In the genomic region with DNA sequence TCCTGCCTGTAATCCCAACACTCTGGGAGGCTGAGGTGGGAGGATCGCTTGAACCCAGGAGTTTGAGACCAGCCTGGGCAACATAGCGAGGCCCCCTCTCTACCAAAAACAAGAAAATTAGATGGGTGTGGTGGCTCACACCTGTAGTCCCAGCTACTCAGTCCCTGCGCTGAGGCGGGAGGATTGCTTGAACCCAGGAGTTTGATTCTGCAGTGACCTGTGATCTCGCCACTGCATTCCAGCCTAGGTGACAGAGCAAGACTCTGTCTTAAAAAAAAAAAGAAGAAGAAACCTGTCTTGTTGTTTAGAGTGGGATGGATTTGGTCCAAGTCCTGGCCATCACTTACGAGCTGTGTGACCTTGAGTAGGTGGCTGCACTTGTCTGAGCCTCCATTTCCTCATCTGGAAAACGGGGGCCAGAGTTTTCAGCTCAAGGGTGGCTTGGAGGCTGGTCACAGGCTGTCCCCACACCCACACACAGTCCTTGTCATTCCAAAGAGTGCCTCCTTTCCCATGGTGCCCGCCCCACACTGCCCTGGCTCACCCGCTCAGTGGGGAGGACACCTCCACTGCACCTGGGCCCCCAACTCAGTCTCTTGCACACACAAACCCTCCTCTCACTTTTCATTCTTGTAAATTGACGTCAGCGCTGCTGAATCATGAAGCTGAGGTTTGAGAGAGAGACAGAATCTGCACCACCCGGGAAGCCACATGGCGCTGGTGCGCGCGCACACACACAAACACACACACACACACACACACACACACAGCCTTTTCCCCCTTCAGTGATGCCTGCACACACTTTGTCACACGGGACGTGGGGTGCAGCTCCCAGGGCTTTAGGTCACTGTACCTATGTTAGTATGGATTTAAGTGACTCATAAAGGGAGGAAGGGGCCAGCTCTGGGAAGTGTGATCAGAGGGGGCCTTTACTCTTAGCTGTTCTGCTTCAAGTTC, we compare ENCODE assay signal across 9 cellular contexts. TPM values are rescaled to one million over a fixed set of nuclear protein-coding genes. Genes with fewer than 3 reads are reported as not detected.
DNase-seq lines count a peak whose midpoint lies in the region; ATAC-seq and TF ChIP-seq lines count a peak whose summit lies in the region.
"Had no signal": no experiment of that assay in that cellular context is flagged by ENCODE, and none has a peak within 500 bp of the region (broad histone marks: within the 10 kb centered on the region; RNA-seq: fewer than 3 reads in every experiment).

No MANE protein-coding gene starts in this region.

- H2AFZ ChIP-seq in GM23338 (no peak overlapping the region), fibroblast of lung (ENCODE audit: low read length) (no peak overlapping the region)

- no peak overlapping the region; the same call in 2 of the 3 replicates for H3K4me3 Mint-ChIP-seq in GM23338

- no peak for ATAC-seq in GM23338
- ATAC-seq in SK-N-SH treated with all-trans-retinoic acid at 6 μM for 48 hours = no peak
- no peak for ATAC-seq in GM21526 (IDR thresholded peaks at IDR 0.05; ENCODE audit: low FRiP score, unreplicated experiment)

- H3K4me3 ChIP-seq in GM23338 (peak overlapping the region; percentile 89), fibroblast of lung (replicated peaks in 1 of 4; ENCODE audit: control extremely low read depth in 1 of 4, insufficient read depth in 1 of 4, low read depth in 3 of 4, low read length in 4 of 4) (peak overlapping the region; percentile 44 to 97 (median 71))

- H3K9me3 ChIP-seq in fibroblast of lung (ENCODE audit: control insufficient read depth, insufficient read depth, low read depth, low read length) = no peaks in the 10 kb centered on the region

- DNase-seq in GM23338 (ENCODE audit: low spot score) (no peak), fibroblast of lung (ENCODE audit: low read depth in 2 of 2) (peak; percentile 85 to 90), cerebellum (ENCODE audit: low spot score) (no peak), NCI-H446 treated with DMSO at 0.1 percent for 48 hours (lab: John Stamatoyannopoulos, UW) (no peak)
- peak; percentile 58 to 59 for DNase-seq in activated CD8-positive, alpha-beta memory T cell treated with anti-CD3 and anti-CD28 coated beads for 1 hour (ENCODE audit: extremely low read depth in 1 of 2, low read depth in 1 of 2)
- DNase-seq in stimulated activated CD8-positive, alpha-beta memory T cell treated with anti-CD3 and anti-CD28 coated beads, Interleukin-4, amount 100 ng/mL, for 1 hour (ENCODE audit: low read depth in 2 of 2, low spot score in 1 of 2) = peak; percentile 45 to 63

- H3K4me2 ChIP-seq in GM23338 (peak overlapping the region; percentile 96; the same call in 1 of the 2 replicates), fibroblast of lung (ENCODE audit: extremely low read depth, insufficient read depth, low read length) (peak overlapping the region; percentile 92)

- H4K20me1 ChIP-seq in GM23338 (replicated peaks; ENCODE audit: insufficient read depth) = peaks cover 21% of the 10 kb centered on the region
- no peaks in the 10 kb centered on the region for H4K20me1 ChIP-seq in fibroblast of lung (ENCODE audit: control insufficient read depth, extremely low read depth, insufficient read depth, low read length)

- peaks cover 28% of the 10 kb centered on the region for H3K4me1 ChIP-seq in GM23338 (ENCODE audit: insufficient read depth)
- peaks cover 10% of the 10 kb centered on the region for H3K4me1 ChIP-seq in fibroblast of lung (ENCODE audit: control insufficient read depth, extremely low read depth, insufficient read depth, low read length)

- no peaks in the 10 kb centered on the region for H3K9me3 Mint-ChIP-seq in GM23338

- no peaks in the 10 kb centered on the region for H3K9me2 ChIP-seq in GM23338 (ENCODE audit: insufficient read depth)

- peaks cover 27% of the 10 kb centered on the region for H3K36me3 Mint-ChIP-seq in GM23338 (ENCODE audit: low read depth)

- no peak overlapping the region for H3K9ac ChIP-seq in fibroblast of lung (ENCODE audit: insufficient read depth, low read length)

- H3K79me2 ChIP-seq in GM23338 (replicated peaks; ENCODE audit: insufficient read depth) = peaks cover 33% of the 10 kb centered on the region
- H3K79me2 ChIP-seq in fibroblast of lung (ENCODE audit: control insufficient read depth, insufficient read depth, low read length) = peaks cover 32% of the 10 kb centered on the region

- H3F3A ChIP-seq in GM23338 (replicated peaks; ENCODE audit: low read depth) = peaks cover 55% of the 10 kb centered on the region

- H3K27ac Mint-ChIP-seq in GM23338 = peak overlapping the region; percentile 89; the same call in 1 of the 2 replicates

- H3K36me3 ChIP-seq in GM23338 (ENCODE audit: insufficient read depth) (peaks cover 21% of the 10 kb centered on the region), fibroblast of lung (ENCODE audit: control insufficient read depth, insufficient read depth, low read length) (peaks cover 21% of the 10 kb centered on the region)

- TF ChIP-seq CTCF in GM23338 (conservative IDR thresholded peaks at IDR 0.05; ENCODE audit: low read depth in 2 of 2) (no peak), fibroblast of lung (conservative IDR thresholded peaks at IDR 0.05 in 1 of 2, IDR thresholded peaks at IDR 0.05 in 1 of 2; ENCODE audit: low read depth in 1 of 2, low read length in 2 of 2) (no peak)

- H3K27me3 Mint-ChIP-seq in GM23338 (ENCODE audit: insufficient read depth, low read depth, poor library complexity) = peaks cover 21% of the 10 kb centered on the region

- H3K27me3 ChIP-seq in GM23338 (ENCODE audit: insufficient read depth) (no peaks in the 10 kb centered on the region), fibroblast of lung (ENCODE audit: control insufficient read depth, insufficient read depth, low read length) (no peaks in the 10 kb centered on the region)

- H3K27ac ChIP-seq in GM23338 (ENCODE audit: low read depth) = peak overlapping the region; percentile 90
- H3K27ac ChIP-seq in fibroblast of lung (ENCODE audit: insufficient read depth, low read length) = peak overlapping the region; percentile 23

- peaks cover 27% of the 10 kb centered on the region for H3K4me1 Mint-ChIP-seq in GM23338

TF ChIP-seq in GM23338, 12 proteins besides CTCF, POLR2A, EP300 and RAD21:
- TF ChIP-seq EZH2phosphoT487 (IDR thresholded peaks at IDR 0.05; ENCODE audit: unreplicated experiment) (no peak), ZNF331 (CRISPR knock-in tag; IDR thresholded peaks at IDR 0.05; ENCODE audit: low read depth) (no peak), EZH2 (IDR thresholded peaks at IDR 0.05; ENCODE audit: low read depth, unreplicated experiment) (no peak), POLR2AphosphoS5 (IDR thresholded peaks at IDR 0.05; ENCODE audit: low read depth) (peak; percentile 75), STAT1 (IDR thresholded peaks at IDR 0.05; ENCODE audit: unreplicated experiment) (no peak), ZNF114 (CRISPR knock-in tag; IDR thresholded peaks at IDR 0.05) (no peak), CREB1 (CRISPR knock-in tag; IDR thresholded peaks at IDR 0.05; ENCODE audit: low read depth) (no peak)

TF ChIP-seq in SK-N-SH treated with all-trans-retinoic acid at 6 μM for 48 hours, 23 proteins besides CTCF, POLR2A, EP300 and RAD21 (continues in another document):
- no peak for TF ChIP-seq ISL1 (CRISPR knock-in tag; IDR thresholded peaks at IDR 0.05)
- TF ChIP-seq ZFP30 (CRISPR knock-in tag; IDR thresholded peaks at IDR 0.05) = no peak
- no peak for TF ChIP-seq ZC3H10 (CRISPR knock-in tag; IDR thresholded peaks at IDR 0.05)
- TF ChIP-seq CSRNP3 (CRISPR knock-in tag; IDR thresholded peaks at IDR 0.05) = no peak
- TF ChIP-seq PPARA (CRISPR knock-in tag; IDR thresholded peaks at IDR 0.05; ENCODE audit: borderline replicate concordance) = no peak
- TF ChIP-seq TOX (CRISPR knock-in tag; IDR thresholded peaks at IDR 0.05; ENCODE audit: borderline replicate concordance) = no peak

RNA-seq across cellular contexts. Expression of gene SOCS1, which starts 4.2 kb away (rescaled TPM):
- total RNA-seq in GM23338 (2014; rRNA removed; shearing (Covaris generic)) = 79.2 and 84.7 TPM in 2 replicates
- polyA plus RNA-seq in GM23338 (2016; fragmentation: Nextera tagmentation; extraction: Ambion mirVana) = 104 and 108 TPM in 2 replicates
- total RNA-seq in fibroblast of lung = 13.6 and 21.1 TPM in 2 replicates
- polyA plus RNA-seq in fibroblast of lung = 13.2 and 17.7 TPM in 2 replicates
- 34.6 and 38.0 TPM in 2 replicates for polyA plus RNA-seq in fibroblast of lung (2012)
- 19.9 and 35.8 TPM in 2 replicates for polyA minus RNA-seq in fibroblast of lung (ENCODE audit: low replicate concordance)
- total RNA-seq in cerebellum = 3.2 TPM

RNA-seq across cellular contexts. Expression of gene TNP2, which starts 17.3 kb away (rescaled TPM):
- total RNA-seq in GM23338 (2014; rRNA removed; shearing (Covaris generic)) = not detected in 2 replicates
- polyA plus RNA-seq in GM23338 (2016; fragmentation: Nextera tagmentation; extraction: Ambion mirVana) (not detected in 2 replicates), fibroblast of lung (not detected in 2 replicates)
- total RNA-seq in fibroblast of lung (not detected in 2 replicates), cerebellum (not detected)
- not detected in 2 replicates for polyA plus RNA-seq in fibroblast of lung (2012)
- polyA minus RNA-seq in fibroblast of lung (ENCODE audit: low replicate concordance) = not detected in 2 replicates
- total RNA-seq: urinary bladder had no signal
- polyA plus RNA-seq: urinary bladder had no signal

RNA-seq across cellular contexts. Expression of gene PRM3, which starts 21.6 kb away (rescaled TPM):
- not detected in 2 replicates for total RNA-seq in GM23338 (2014; rRNA removed; shearing (Covaris generic))
- not detected in 2 replicates for polyA plus RNA-seq in GM23338 (2016; fragmentation: Nextera tagmentation; extraction: Ambion mirVana)
- not detected in 2 replicates for total RNA-seq in fibroblast of lung
- not detected in 2 replicates for polyA plus RNA-seq in fibroblast of lung
- polyA plus RNA-seq in fibroblast of lung (2012) = not detected in 2 replicates
- polyA minus RNA-seq in fibroblast of lung (ENCODE audit: low replicate concordance) = not detected in 2 replicates
- not detected for total RNA-seq in cerebellum
- total RNA-seq: urinary bladder had no signal
- polyA plus RNA-seq: urinary bladder had no signal

RNA-seq across cellular contexts. Expression of gene PRM2, which starts 24.5 kb away (rescaled TPM):
- total RNA-seq in GM23338 (2014; rRNA removed; shearing (Covaris generic)) = not detected in 2 replicates
- not detected in 2 replicates for polyA plus RNA-seq in GM23338 (2016; fragmentation: Nextera tagmentation; extraction: Ambion mirVana)
- not detected in 2 replicates for total RNA-seq in fibroblast of lung
- not detected in 2 replicates for polyA plus RNA-seq in fibroblast of lung
- not detected in 2 replicates for polyA plus RNA-seq in fibroblast of lung (2012)
- not detected in 2 replicates for polyA minus RNA-seq in fibroblast of lung (ENCODE audit: low replicate concordance)
- not detected for total RNA-seq in cerebellum
- total RNA-seq: urinary bladder had no signal
- polyA plus RNA-seq: urinary bladder had no signal

RNA-seq across cellular contexts. Expression of gene PRM1, which starts 29.3 kb away (rescaled TPM):
- not detected in 2 replicates for total RNA-seq in GM23338 (2014; rRNA removed; shearing (Covaris generic))
- polyA plus RNA-seq in GM23338 (2016; fragmentation: Nextera tagmentation; extraction: Ambion mirVana) = 1.2 and 2.1 TPM in 2 replicates
- total RNA-seq in fibroblast of lung = not detected in 2 replicates
- polyA plus RNA-seq in fibroblast of lung = not detected in 2 replicates
- not detected in 2 replicates for polyA plus RNA-seq in fibroblast of lung (2012)
- not detected in 2 replicates for polyA minus RNA-seq in fibroblast of lung (ENCODE audit: low replicate concordance)
- not detected for total RNA-seq in cerebellum
- total RNA-seq: urinary bladder had no signal
- polyA plus RNA-seq: urinary bladder had no signal

Comparison
In these comparisons a context has a peak if more than half of its experiments do, and no peak if none do; other contexts are left out.
1. DNase-seq: peak in activated CD8-positive, alpha-beta memory T cell treated with anti-CD3 and anti-CD28 coated beads for 1 hour (2 of 2), fibroblast of lung (2 of 2) and stimulated activated CD8-positive, alpha-beta memory T cell treated with anti-CD3 and anti-CD28 coated beads, Interleukin-4, amount 100 ng/mL, for 1 hour (2 of 2); none in GM23338 (single experiment), cerebellum (single experiment) and NCI-H446 treated with DMSO at 0.1 percent for 48 hours (single experiment).